ENCODE assay signal across 8 cellular contexts in genomic region chr1:1250828-1251284, GRCh38. TPM values are rescaled to one million over a fixed set of nuclear protein-coding genes. Genes with fewer than 3 reads are reported as not detected.
DNase-seq lines count a peak whose midpoint lies in the region; ATAC-seq and TF ChIP-seq lines count a peak whose summit lies in the region.

No MANE protein-coding gene starts in this region.

- H3K9ac ChIP-seq in SU-DHL-6 (ENCODE audit: low read length): peak overlapping the region; percentile 46

- peak overlapping the region; percentile 7 for H3K4me2 ChIP-seq in SU-DHL-6 (ENCODE audit: low read depth, low read length, poor library complexity, severe bottlenecking)

- TF ChIP-seq CTCF in GM20000 (IDR thresholded peaks at IDR 0.05; ENCODE audit: extremely low read depth, missing control alignments) (no peak), SU-DHL-6 (IDR thresholded peaks at IDR 0.05; ENCODE audit: insufficient read depth, low read length, poor library complexity, severe bottlenecking) (no peak), endothelial cell (IDR thresholded peaks at IDR 0.05; ENCODE audit: unreplicated experiment) (no peak)

- H3K27me3 Mint-ChIP-seq in activated naive CD8-positive, alpha-beta T cell: no peaks in the 10 kb centered on the region
- peaks cover 10% of the 10 kb centered on the region for H3K27me3 Mint-ChIP-seq in endothelial cell (ENCODE audit: unreplicated experiment)

- no peaks in the 10 kb centered on the region for H3K9me2 ChIP-seq in SU-DHL-6 (replicated peaks; ENCODE audit: insufficient read depth, low read length)

- H3K4me3 ChIP-seq in SU-DHL-6 (ENCODE audit: insufficient read depth, low read length, poor library complexity, severe bottlenecking): no peak overlapping the region

- H3K36me3 ChIP-seq in SU-DHL-6 (ENCODE audit: low read length): no peaks in the 10 kb centered on the region

- H3F3A ChIP-seq in SU-DHL-6 (ENCODE audit: insufficient read depth): no peaks in the 10 kb centered on the region

- H3K4me3 Mint-ChIP-seq in activated naive CD8-positive, alpha-beta T cell: peak overlapping the region; percentile 61
- H3K4me3 Mint-ChIP-seq in endothelial cell (ENCODE audit: unreplicated experiment): no peak overlapping the region

- H3K27ac ChIP-seq in SU-DHL-6 (ENCODE audit: low read depth, low read length): peak overlapping the region; percentile 60

- no peaks in the 10 kb centered on the region for H4K20me1 ChIP-seq in SU-DHL-6 (ENCODE audit: low read depth, low read length)

- H3K36me3 Mint-ChIP-seq in activated naive CD8-positive, alpha-beta T cell: no peaks in the 10 kb centered on the region
- peaks cover 22% of the 10 kb centered on the region for H3K36me3 Mint-ChIP-seq in endothelial cell (ENCODE audit: low read depth, unreplicated experiment)

- no peaks in the 10 kb centered on the region for H3K79me2 ChIP-seq in SU-DHL-6 (ENCODE audit: insufficient read depth, low read length)

- no peaks in the 10 kb centered on the region for H3K27me3 ChIP-seq in SU-DHL-6 (ENCODE audit: low read length)

- H3K9me3 ChIP-seq in SU-DHL-6 (ENCODE audit: insufficient read depth, low read length): no peaks in the 10 kb centered on the region

- H2AFZ ChIP-seq in SU-DHL-6 (ENCODE audit: low read depth, low read length, severe bottlenecking): no peak overlapping the region

- DNase-seq in GM20000 (ENCODE audit: low spot score) (peak; percentile 87), NCI-H1048 (lab: John Stamatoyannopoulos, UW) (no peak), NCI-H1436 (lab: John Stamatoyannopoulos, UW) (no peak), endothelial cell (ENCODE audit: low spot score) (no peak)
- peak; percentile 22 to 60 (median 36) for DNase-seq in stimulated activated CD4-positive, alpha-beta T cell treated with anti-CD3 and anti-CD28 coated beads, TNF-alpha, amount 100 ng/mL, for 24 hours (ENCODE audit: low read depth in 3 of 3)

- no peaks in the 10 kb centered on the region for H3K9me3 Mint-ChIP-seq in activated naive CD8-positive, alpha-beta T cell (ENCODE audit: low read depth)
- no peaks in the 10 kb centered on the region for H3K9me3 Mint-ChIP-seq in endothelial cell (ENCODE audit: unreplicated experiment)

- no peak for ATAC-seq in GM19455 (IDR thresholded peaks at IDR 0.05; ENCODE audit: unreplicated experiment)

- H3K4me1 Mint-ChIP-seq in activated naive CD8-positive, alpha-beta T cell (ENCODE audit: low read depth): peaks cover 13% of the 10 kb centered on the region
- no peaks in the 10 kb centered on the region for H3K4me1 Mint-ChIP-seq in endothelial cell (ENCODE audit: unreplicated experiment)

- H3K27ac Mint-ChIP-seq in activated naive CD8-positive, alpha-beta T cell: peak overlapping the region; percentile 94
- no peak overlapping the region for H3K27ac Mint-ChIP-seq in endothelial cell (ENCODE audit: unreplicated experiment)

RNA-seq across cellular contexts. Expression of gene C1QTNF12, which starts 4.3 kb away (rescaled TPM):
- 0.69 TPM for total RNA-seq in endothelial cell (ENCODE audit: unreplicated experiment)

RNA-seq across cellular contexts. Expression of gene B3GALT6, which starts 18.8 kb away (rescaled TPM):
- 43.2 TPM for total RNA-seq in endothelial cell (ENCODE audit: unreplicated experiment)

RNA-seq across cellular contexts. Expression of gene SDF4, which starts 19.1 kb away (rescaled TPM):
- 130 TPM for total RNA-seq in endothelial cell (ENCODE audit: unreplicated experiment)

RNA-seq across cellular contexts. Expression of gene UBE2J2, which starts 22.8 kb away (rescaled TPM):
- total RNA-seq in endothelial cell (ENCODE audit: unreplicated experiment): 71.9 TPM

RNA-seq across cellular contexts. Expression of gene SCNN1D, which starts 29.4 kb away (rescaled TPM):
- total RNA-seq in endothelial cell (ENCODE audit: unreplicated experiment): 3.9 TPM

Comparison
In these comparisons a context has a peak if more than half of its experiments do, and no peak if none do; other contexts are left out.
1. DNase-seq: peak in GM20000 (single experiment) and stimulated activated CD4-positive, alpha-beta T cell treated with anti-CD3 and anti-CD28 coated beads, TNF-alpha, amount 100 ng/mL, for 24 hours (3 of 3); none in NCI-H1048 (single experiment), NCI-H1436 (single experiment) and endothelial cell (single experiment).